ENCODE assay signal across 12 cellular contexts in genomic region chr2:162926501-162926900, GRCh38.
DNase-seq lines count a peak whose midpoint lies in the region; ATAC-seq and TF ChIP-seq lines count a peak whose summit lies in the region.
"Had no signal": no experiment of that assay in that cellular context is flagged by ENCODE, and none has a peak within 500 bp of the region (broad histone marks: within the 10 kb centered on the region; RNA-seq: fewer than 3 reads in every experiment).

No MANE protein-coding gene starts in this region.

- peak; percentile 79 for DNase-seq in HS-5 (ENCODE audit: low read depth)
- DNase-seq in amniotic epithelial cell (ENCODE audit: low read depth): peak; percentile 82
- DNase-seq in kidney tubule cell (ENCODE audit: low spot score): peak; percentile 98
- no peak for DNase-seq in CD1c-positive myeloid dendritic cell (ENCODE audit: extremely low spot score)
- DNase-seq in GM20000 (ENCODE audit: low spot score): no peak
- DNase-seq: gastrocnemius medialis, NCI-H1105, NCI-H510A treated with DMSO at 0.1 percent for 48 hours had no signal

- no peak overlapping the region for H2AFZ ChIP-seq in ACC112 (ENCODE audit: low read length, unreplicated experiment)
- H2AFZ ChIP-seq: parathyroid adenoma had no signal

- no peak for TF ChIP-seq POLR2A in GM18505 (IDR thresholded peaks at IDR 0.05; ENCODE audit: borderline replicate concordance, extremely low read depth, insufficient read depth, insufficient read length)

- peaks cover 16% of the 10 kb centered on the region for H3K4me1 ChIP-seq in ACC112 (ENCODE audit: control insufficient read depth, insufficient read depth, low read length, unreplicated experiment)
- H3K4me1 ChIP-seq: gastrocnemius medialis, parathyroid adenoma had no signal

- no peaks in the 10 kb centered on the region for H3K79me2 ChIP-seq in ACC112 (ENCODE audit: control insufficient read depth, insufficient read depth, low read length, unreplicated experiment)
- H3K79me2 ChIP-seq: parathyroid adenoma had no signal

- H3K36me3 ChIP-seq in ACC112 (ENCODE audit: insufficient read depth, low read length): no peaks in the 10 kb centered on the region
- H3K36me3 ChIP-seq: gastrocnemius medialis had no signal

- TF ChIP-seq CTCF in GM20000 (IDR thresholded peaks at IDR 0.05; ENCODE audit: extremely low read depth, missing control alignments): no peak

- H3K27me3 ChIP-seq in ACC112 (ENCODE audit: insufficient read depth, low read length): no peaks in the 10 kb centered on the region
- H3K27me3 ChIP-seq: gastrocnemius medialis had no signal

- ATAC-seq in GM21367 (IDR thresholded peaks at IDR 0.05; ENCODE audit: unreplicated experiment): no peak
- no peak for ATAC-seq in GM18505 (IDR thresholded peaks at IDR 0.05; ENCODE audit: unreplicated experiment)
- ATAC-seq: gastrocnemius medialis had no signal

- H3K27ac ChIP-seq in ACC112 (ENCODE audit: low read depth, low read length): peak overlapping the region; percentile 23
- H3K27ac ChIP-seq: gastrocnemius medialis, parathyroid adenoma had no signal

- no peak overlapping the region; the same call in 1 of the 2 replicates for H3K4me3 ChIP-seq in ACC112 (ENCODE audit: low read depth, low read length)
- H3K4me3 ChIP-seq: gastrocnemius medialis had no signal

Comparison
In these comparisons a context has a peak if more than half of its experiments do, and no peak if none do; other contexts are left out.
1. DNase-seq: peak in HS-5 (single experiment), amniotic epithelial cell (single experiment) and kidney tubule cell (single experiment); none in CD1c-positive myeloid dendritic cell (single experiment) and GM20000 (single experiment).